8 cellular contexts compared by ENCODE assay signal in the genomic region with DNA sequence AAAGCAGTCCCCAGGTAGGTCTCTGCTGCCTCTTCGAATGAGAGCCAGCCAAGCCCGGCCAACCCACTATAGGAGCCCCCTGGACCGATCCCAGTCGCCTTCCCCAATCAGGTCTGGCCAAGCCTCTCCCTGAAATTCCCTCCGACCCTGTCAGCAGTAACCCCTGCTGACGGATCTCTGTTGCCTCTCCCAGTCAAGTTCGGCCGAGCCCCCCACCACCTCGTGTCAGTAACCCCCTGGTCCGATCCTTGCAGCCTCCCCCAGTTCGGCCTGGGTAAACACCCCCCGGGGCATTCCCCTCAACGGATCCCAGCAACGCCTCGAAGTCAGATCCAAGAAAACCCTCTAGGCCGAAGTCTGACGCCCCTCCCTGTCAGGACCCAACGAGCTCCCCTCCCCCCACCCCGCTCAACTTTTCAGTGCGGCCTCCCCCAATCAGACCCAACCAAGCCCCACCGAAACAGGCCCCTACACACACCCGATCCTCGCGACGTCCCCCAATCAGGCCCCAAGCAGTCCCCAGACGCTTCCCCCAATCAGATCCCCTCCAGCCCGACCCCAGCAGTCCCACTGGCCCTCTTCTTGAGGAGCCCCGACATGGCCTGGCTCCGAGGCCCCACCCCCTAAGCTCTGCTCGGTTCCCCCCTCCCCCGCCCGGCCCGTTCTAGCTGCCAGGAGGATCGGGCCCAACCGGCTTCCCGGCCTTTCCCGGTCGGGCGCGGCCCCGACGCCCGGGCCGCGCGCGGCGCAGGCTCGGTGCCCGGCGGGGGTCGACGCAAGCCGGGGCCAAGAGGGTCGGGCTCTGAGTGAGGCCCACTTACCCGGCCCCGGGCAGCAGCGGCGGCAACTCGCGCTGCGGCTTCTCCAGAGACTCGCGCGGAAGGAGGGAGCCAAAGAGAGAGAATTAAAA. TPM values are rescaled to one million over a fixed set of nuclear protein-coding genes. Genes with fewer than 3 reads are reported as not detected.
A peak's percentile ranks its signal among the peaks of the same experiment; 100 is the strongest.
DNase-seq lines count a peak whose midpoint lies in the region; TF ChIP-seq lines count a peak whose summit lies in the region.

No MANE protein-coding gene starts in this region.

- no peaks in the 10 kb centered on the region for H4K20me1 ChIP-seq in MM.1S (ENCODE audit: insufficient read depth, low read length)

- H3K9me3 ChIP-seq in MM.1S (replicated peaks; ENCODE audit: insufficient read depth, low read length) (no peaks in the 10 kb centered on the region), liver (ENCODE audit: control insufficient read depth in 4 of 4, low read length in 3 of 4) (no peaks in the 10 kb centered on the region)

- peak overlapping the region; percentile 85 for H3K9ac ChIP-seq in MM.1S (ENCODE audit: low read length)
- H3K9ac ChIP-seq in liver (ENCODE audit: low read depth in 1 of 2, low read length in 2 of 2) = peak overlapping the region; percentile 45 to 79

- under 1% methylated on average over 65 of the region's 65 CpGs for WGBS in liver

- H3K27ac ChIP-seq in MM.1S (ENCODE audit: low read length) (no peak overlapping the region; the same call in 1 of the 2 replicates), liver (ENCODE audit: low read depth in 1 of 2, low read length in 2 of 2) (peak overlapping the region; percentile 26 to 79)

- H3K36me3 ChIP-seq in H7 (replicated peaks; ENCODE audit: control insufficient read depth, insufficient read depth, low read length) (peaks cover 11% of the 10 kb centered on the region), MM.1S (replicated peaks; ENCODE audit: insufficient read depth, low read length) (peaks cover 5% of the 10 kb centered on the region; the same call in 1 of the 2 replicates), liver (ENCODE audit: control insufficient read depth in 4 of 4, insufficient read depth in 3 of 4, low read depth in 1 of 4, low read length in 3 of 4) (peaks cover 0 to 8% (median 3%) of the 10 kb centered on the region in 4 donors)

- peak overlapping the region; percentile 100 for H3K4me2 ChIP-seq in MM.1S (ENCODE audit: low read depth, low read length)

- H3K27me3 ChIP-seq in H7 (ENCODE audit: control insufficient read depth, insufficient read depth, low read length) = no peaks in the 10 kb centered on the region
- H3K27me3 ChIP-seq in MM.1S (replicated peaks; ENCODE audit: insufficient read depth, low read length) = no peaks in the 10 kb centered on the region
- H3K27me3 ChIP-seq in liver (ENCODE audit: control insufficient read depth in 4 of 4, insufficient read depth in 4 of 4, low read length in 3 of 4) = no peaks in the 10 kb centered on the region

- TF ChIP-seq CTCF in MM.1S (IDR thresholded peaks at IDR 0.05; ENCODE audit: low read length) = no peak
- no peak for TF ChIP-seq CTCF in liver (IDR thresholded peaks at IDR 0.05; ENCODE audit: low read depth, low read length, missing input control)

- no peaks in the 10 kb centered on the region for H3K9me2 ChIP-seq in MM.1S (replicated peaks; ENCODE audit: insufficient read depth, low read length)

- peaks cover 3% of the 10 kb centered on the region; the same call in 1 of the 2 replicates for H3K4me1 ChIP-seq in MM.1S (ENCODE audit: low read length)
- H3K4me1 ChIP-seq in liver (ENCODE audit: control insufficient read depth in 4 of 4, insufficient read depth in 4 of 4, low read length in 3 of 4) = peaks cover 6 to 42% (median 35%) of the 10 kb centered on the region in 4 donors

- H3K79me2 ChIP-seq in MM.1S (ENCODE audit: low read length) = peaks cover 62% of the 10 kb centered on the region

- H3F3A ChIP-seq in MM.1S (ENCODE audit: insufficient read depth, low read length) = peaks cover 15% of the 10 kb centered on the region

- H2AFZ ChIP-seq in MM.1S (ENCODE audit: low read length) = no peak overlapping the region

- TF ChIP-seq RAD21 in liver (IDR thresholded peaks at IDR 0.05) = no peak

- H3K4me3 ChIP-seq in H7 (ENCODE audit: insufficient read depth, low read depth, low read length) (peak overlapping the region; percentile 49), MM.1S (ENCODE audit: low read length) (peak overlapping the region; percentile 84), liver (ENCODE audit: low read depth in 1 of 3, low read length in 3 of 3) (peak overlapping the region; percentile 54 to 98 (median 78))

- DNase-seq in GDM1 (lab: John Stamatoyannopoulos, UW) (peak; percentile 3), H7 (peak; percentile 96), MM.1S (peak; percentile 32), dermis blood vessel endothelial cell (peak; percentile 77), COLO829 (ENCODE audit: low spot score) (no peak)
- DNase-seq in activated CD4-positive, alpha-beta T cell treated with anti-CD3 and anti-CD28 coated beads for 1 hour = peak; percentile 33
- DNase-seq in stimulated activated CD8-positive, alpha-beta memory T cell treated with anti-CD3 and anti-CD28 coated beads, Interleukin-2, amount 100 ng/mL, for 48 hours (ENCODE audit: low read depth in 2 of 2) = peak; percentile 28 to 40

TF ChIP-seq in liver, 16 proteins besides CTCF, POLR2A, EP300 and RAD21:
- TF ChIP-seq RXRA (IDR thresholded peaks at IDR 0.05) (peak in 1 of 2 donors; percentile 30), TAF1 (conservative IDR thresholded peaks at IDR 0.05) (no peak), YY1 (IDR thresholded peaks at IDR 0.05) (no peak), SP1 (IDR thresholded peaks at IDR 0.05) (no peak)

RNA-seq across cellular contexts. Expression of a gene that starts 1.8 kb away (rescaled TPM):
- 34.1 and 48.9 TPM in 2 replicates for total RNA-seq in H7 (2014; rRNA removed; shearing (Covaris generic))
- 25.7 and 31.4 TPM in 2 replicates for total RNA-seq in dermis blood vessel endothelial cell
- total RNA-seq in liver = 10 to 100 TPM; 19.6 to 22.2 TPM
- 10 to 100 TPM in 1 of 2 donors, 1 to 10 TPM in 1; 6.3 to 12.1 TPM for polyA plus RNA-seq in liver

RNA-seq across cellular contexts. Expression of a gene that starts 12.6 kb away (rescaled TPM):
- total RNA-seq in H7 (2014; rRNA removed; shearing (Covaris generic)) = 186 and 218 TPM in 2 replicates
- total RNA-seq in dermis blood vessel endothelial cell (106 and 139 TPM in 2 replicates), liver (10 to 100 TPM; 69.3 to 84.3 TPM)
- 100 to 1,000 TPM; 106 to 169 TPM for polyA plus RNA-seq in liver

RNA-seq across cellular contexts. Expression of a gene that starts 15.4 kb away (rescaled TPM):
- total RNA-seq in H7 (2014; rRNA removed; shearing (Covaris generic)) = 113 and 166 TPM in 2 replicates
- total RNA-seq in dermis blood vessel endothelial cell (66.9 and 78.6 TPM in 2 replicates), liver (10 to 100 TPM; 23.4 to 31.0 TPM)
- 10 to 100 TPM; 22.8 to 44.1 TPM for polyA plus RNA-seq in liver

RNA-seq across cellular contexts. Expression of a gene that starts 25.5 kb away (rescaled TPM):
- total RNA-seq in H7 (2014; rRNA removed; shearing (Covaris generic)) = 15.3 and 21.2 TPM in 2 replicates
- total RNA-seq in dermis blood vessel endothelial cell (5.8 and 8.0 TPM in 2 replicates), liver (1 to 10 TPM; 2.3 to 2.5 TPM)
- polyA plus RNA-seq in liver = 1 to 10 TPM; 3.4 to 4.0 TPM

RNA-seq across cellular contexts. Expression of a gene that starts 29.7 kb away (rescaled TPM):
- 0.37 and 1.5 TPM in 2 replicates for total RNA-seq in H7 (2014; rRNA removed; shearing (Covaris generic))
- total RNA-seq in dermis blood vessel endothelial cell (not detected in 2 replicates), liver (not detected)
- polyA plus RNA-seq in liver = not detected
